1 cellular context compared by ENCODE assay signal in genomic region chr6:16274519-16275229, GRCh38.
TF ChIP-seq lines count a peak whose summit lies in the region.

No MANE protein-coding gene starts in this region.

TF ChIP-seq in GM12878, 131 proteins besides CTCF, POLR2A, EP300 and RAD21 (continued from another document):
- TF ChIP-seq ZNF592 (IDR thresholded peaks at IDR 0.05) = no peak
TF ChIP-seq in GM12878: peak in this region for 3.
